ENCODE assay signal across 25 cellular contexts in genomic region chr20:53386186-53386681, GRCh38.
"Had no signal": no experiment of that assay in that cellular context is flagged by ENCODE, and none has a peak within 500 bp of the region (broad histone marks: within the 10 kb centered on the region; RNA-seq: fewer than 3 reads in every experiment).

No MANE protein-coding gene starts in this region.

- FAIRE-seq: colon, endothelial cell of umbilical vein, frontal cortex had no signal

- H3K9me3 Mint-ChIP-seq: activated naive CD4-positive, alpha-beta T cell treated with anti-CD3 and anti-CD28 coated beads, Interleukin-2, amount 50 U/mL, for 72 hours; activated T-helper 17 cell treated with anti-CD3 and anti-CD28 coated beads, Interleukin-2, amount 50 U/mL, for 72 hours; central memory CD8-positive, alpha-beta T cell had no signal

- H3K4me1 ChIP-seq: right lobe of liver, testis, vagina had no signal

- H3K27me3 Mint-ChIP-seq: activated T-helper 17 cell treated with anti-CD3 and anti-CD28 coated beads, Interleukin-2, amount 50 U/mL, for 72 hours had no signal

- ATAC-seq: activated CD8-positive, alpha-beta T cell treated with anti-CD3 and anti-CD28 coated beads, Interleukin-2, amount 10 ng/mL, durations not matched to agents 7 days and 5 days; activated naive CD4-positive, alpha-beta T cell treated with anti-CD3 and anti-CD28 coated beads, Interleukin-2, amount 50 U/mL, for 72 hours; activated T-helper 17 cell treated with anti-CD3 and anti-CD28 coated beads, Interleukin-2, amount 50 U/mL, for 72 hours; right lobe of liver had no signal

- DNase-seq: activated CD4-positive, alpha-beta T cell treated with anti-CD3 and anti-CD28 coated beads, Interleukin-2, amount 50 U/mL, for 1 hour; activated CD4-positive, CD25-positive, alpha-beta regulatory T cell treated with anti-CD3 and anti-CD28 coated beads, Interleukin-2, amount 50 U/mL, for 72 hours; activated CD8-positive, alpha-beta T cell treated with anti-CD3 and anti-CD28 coated beads, Interleukin-2, amount 10 ng/mL, durations not matched to agents 7 days and 5 days; aorta; effector memory CD4-positive, alpha-beta T cell; hippocampal formation; kidney glomerular epithelial cell; ovary; right lobe of liver; stimulated activated CD4-positive, alpha-beta T cell treated with anti-CD3 and anti-CD28 coated beads, Interleukin-1b, Interleukin-23, amount 100 ng/mL, for 48 hours; stomach; T-helper 2 cell; testis; trophoblast cell had no signal

- H3K4me3 ChIP-seq: esophagus muscularis mucosa, ovary, right lobe of liver, skin epidermis, stomach, testis, vagina had no signal

- H3K36me3 ChIP-seq: esophagus muscularis mucosa, neutrophil, ovary, right lobe of liver, stomach, vagina had no signal

- H3K27ac Mint-ChIP-seq: activated CD8-positive, alpha-beta T cell treated with anti-CD3 and anti-CD28 coated beads, Interleukin-2, amount 10 ng/mL, durations not matched to agents 7 days and 5 days; activated naive CD4-positive, alpha-beta T cell treated with anti-CD3 and anti-CD28 coated beads, Interleukin-2, amount 50 U/mL, for 72 hours; activated T-helper 17 cell treated with anti-CD3 and anti-CD28 coated beads, Interleukin-2, amount 50 U/mL, for 72 hours had no signal

- H3K27ac ChIP-seq: neutrophil, ovary, right lobe of liver, skin epidermis, stomach, testis, vagina, VCaP had no signal

- H3K4me3 Mint-ChIP-seq: activated CD8-positive, alpha-beta T cell treated with anti-CD3 and anti-CD28 coated beads, Interleukin-2, amount 10 ng/mL, durations not matched to agents 7 days and 5 days; activated T-helper 17 cell treated with anti-CD3 and anti-CD28 coated beads, Interleukin-2, amount 50 U/mL, for 72 hours; central memory CD8-positive, alpha-beta T cell had no signal

- H3K9me3 ChIP-seq: esophagus muscularis mucosa, neutrophil, ovary, right lobe of liver, stomach, testis, vagina had no signal

- H3K4me1 Mint-ChIP-seq: activated T-helper 17 cell treated with anti-CD3 and anti-CD28 coated beads, Interleukin-2, amount 50 U/mL, for 72 hours; central memory CD8-positive, alpha-beta T cell had no signal

- H3K27me3 ChIP-seq: esophagus muscularis mucosa, neutrophil, ovary, right lobe of liver, stomach, testis, vagina had no signal
